ENCODE assay signal across 1 cellular context in the genomic region with DNA sequence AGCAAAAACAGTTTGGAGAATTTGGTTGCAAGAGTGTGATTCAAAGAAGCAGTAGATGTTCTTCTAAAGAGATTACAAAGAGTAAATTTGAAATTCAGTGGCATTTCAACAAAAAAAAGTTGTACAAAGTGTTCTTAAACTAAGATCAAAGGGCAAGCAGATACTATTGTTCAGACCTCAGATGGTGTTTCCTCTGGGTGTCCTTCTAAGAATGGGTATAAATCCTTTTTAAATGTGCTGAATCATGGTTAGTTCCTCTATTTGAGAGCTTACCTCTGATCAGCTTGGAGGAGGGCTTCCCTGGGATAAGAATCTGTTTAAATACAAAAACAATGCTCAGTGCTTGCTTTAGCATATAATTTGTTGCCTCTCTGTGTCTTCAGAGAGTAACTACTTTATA.
TF ChIP-seq lines count a peak whose summit lies in the region.

No MANE protein-coding gene starts in this region.

TF ChIP-seq in IMR-90, 13 proteins besides CTCF, POLR2A, EP300 and RAD21:
- TF ChIP-seq NFE2L2 (IDR thresholded peaks at IDR 0.05; ENCODE audit: low read depth, low read length), result peak; percentile 61
- no peak for TF ChIP-seq FOS (IDR thresholded peaks at IDR 0.05; ENCODE audit: low read depth, low read length)
